In genomic region chr22:37187552-37187890, GRCh38 we compare ENCODE assay signal across 8 cellular contexts. TPM values are rescaled to one million over a fixed set of nuclear protein-coding genes. Genes with fewer than 3 reads are reported as not detected.
DNase-seq lines count a peak whose midpoint lies in the region; ATAC-seq, FAIRE-seq and TF ChIP-seq lines count a peak whose summit lies in the region.

No MANE protein-coding gene starts in this region.

- H3K27me3 ChIP-seq in endothelial cell of umbilical vein (ENCODE audit: control insufficient read depth in 2 of 2, insufficient read depth in 2 of 2, low read length in 2 of 2) (no peaks in the 10 kb centered on the region), aorta (ENCODE audit: control insufficient read depth in 1 of 2, insufficient read depth in 2 of 2, low read length in 1 of 2) (no peaks in the 10 kb centered on the region)

- H3K4me1 ChIP-seq in endothelial cell of umbilical vein (ENCODE audit: control insufficient read depth, extremely low read depth, insufficient read depth, low read length) (peaks cover 41% of the 10 kb centered on the region), mucosa of descending colon (ENCODE audit: low read depth) (peaks cover 31% of the 10 kb centered on the region), aorta (ENCODE audit: control insufficient read depth in 1 of 2, insufficient read depth in 2 of 2, low read length in 2 of 2) (no peaks in the 10 kb centered on the region)

- BruUV-seq in endothelial cell of umbilical vein (replicated peaks; lab: Mats Ljungman, UMichigan): no TSS peak

- 2 to 5% methylated on average over 5 of the region's 5 CpGs for WGBS in aorta, 2 donors

- CTCF ChIA-PET in endothelial cell of umbilical vein (lab: Charles Lee): interaction anchor here (0.8 to 5.1 kb wide), 5 partner anchors 10 to 22 kb away, joined by 3 to 48 read pairs (median 4); no protein-coding TSS in a partner anchor

- H3K27ac ChIP-seq in endothelial cell of umbilical vein (ENCODE audit: insufficient read depth, low read depth, low read length) (peak overlapping the region; percentile 80), aorta (ENCODE audit: low read depth in 1 of 2, low read length in 2 of 2) (peak overlapping the region in 1 of 2 donors; percentile 53)

- H3K79me2 ChIP-seq in endothelial cell of umbilical vein (ENCODE audit: control insufficient read depth, insufficient read depth, low read length): no peaks in the 10 kb centered on the region

- H3K9me1 ChIP-seq in endothelial cell of umbilical vein (replicated peaks; ENCODE audit: control insufficient read depth, extremely low read depth, insufficient read depth, low read length): no peaks in the 10 kb centered on the region

- no peak for DNase-seq in Right ventricle myocardium inferior (ENCODE audit: missing footprints)
- DNase-seq in cardiac septum (ENCODE audit: low spot score): no peak
- DNase-seq in endothelial cell of umbilical vein (ENCODE audit: low read depth, low spot score): peak; percentile 79
- DNase-seq in mucosa of descending colon: peak in 1 of 3 donors; percentile 65
- no peak for DNase-seq in aorta
- DNase-seq in NCI-H2029 (lab: John Stamatoyannopoulos, UW): no peak
- DNase-seq in head of caudate nucleus: no peak

- H3K9me3 ChIP-seq in endothelial cell of umbilical vein (replicated peaks; ENCODE audit: control insufficient read depth, insufficient read depth, low read length) (no peaks in the 10 kb centered on the region), mucosa of descending colon (no peaks in the 10 kb centered on the region), aorta (ENCODE audit: control insufficient read depth, low read length) (no peaks in the 10 kb centered on the region)

- ATAC-seq in Right ventricle myocardium inferior (peak; percentile 37), mucosa of descending colon (peak; percentile 68), aorta (ENCODE audit: low FRiP score) (peak; percentile 43), HG03442 (IDR thresholded peaks at IDR 0.05; ENCODE audit: unreplicated experiment) (no peak)

- peak overlapping the region; percentile 54 for H3K4me2 ChIP-seq in endothelial cell of umbilical vein (ENCODE audit: insufficient read depth, low read length)

- peak overlapping the region in 2 of 3 experiments; percentile 36 to 40 for H3K4me3 ChIP-seq in endothelial cell of umbilical vein (replicated peaks in 1 of 3; ENCODE audit: insufficient read depth in 1 of 3, low read depth in 1 of 3, low read length in 3 of 3)
- H3K4me3 ChIP-seq in mucosa of descending colon: no peak overlapping the region
- no peak overlapping the region for H3K4me3 ChIP-seq in aorta (ENCODE audit: low read length in 2 of 2)

- H3K36me3 ChIP-seq in endothelial cell of umbilical vein (ENCODE audit: control insufficient read depth in 2 of 2, extremely low read depth in 1 of 2, insufficient read depth in 2 of 2, low read length in 2 of 2) (no peaks in the 10 kb centered on the region), mucosa of descending colon (ENCODE audit: low read depth) (no peaks in the 10 kb centered on the region), aorta (ENCODE audit: control insufficient read depth in 1 of 2, insufficient read depth in 2 of 2, low read length in 1 of 2) (no peaks in the 10 kb centered on the region)

- no peak for TF ChIP-seq POLR2A in endothelial cell of umbilical vein (IDR thresholded peaks at IDR 0.05; ENCODE audit: low read depth, low read length)

- intact Hi-C loops in Right ventricle myocardium inferior (cut with DNase I) (no loop called here), cardiac septum (cut with DNase I) (no loop called here), endothelial cell of umbilical vein (cut with micrococcal nuclease) (no loop called here), mucosa of descending colon (cut with DNase I, micrococcal nuclease) (no loop called here), aorta (cut with DNase I) (no loop called here), head of caudate nucleus (cut with DNase I) (no loop called here)

- POLR2A ChIA-PET in endothelial cell of umbilical vein (lab: Charles Lee): interaction anchor here (1.1 to 1.3 kb wide), 2 partner anchors 9 to 10 kb away, joined by 3 read pairs; no protein-coding TSS in a partner anchor

- dilution Hi-C loops in endothelial cell of umbilical vein (cut with MboI; ENCODE audit: extremely low pct_ligation_motif_present, low sequenced_read_pairs): no loop called here

- H2AFZ ChIP-seq in endothelial cell of umbilical vein (ENCODE audit: low read depth, low read length): no peak overlapping the region

- H3K9ac ChIP-seq in endothelial cell of umbilical vein (replicated peaks; ENCODE audit: extremely low read depth, insufficient read depth, low read length): peak overlapping the region; percentile 66

- TF ChIP-seq CTCF in endothelial cell of umbilical vein (IDR thresholded peaks at IDR 0.05; ENCODE audit: extremely low read depth in 1 of 2, insufficient read depth in 1 of 2, low read depth in 1 of 2, low read length in 2 of 2) (no peak), mucosa of descending colon (IDR thresholded peaks at IDR 0.05) (no peak)

- no peaks in the 10 kb centered on the region for H4K20me1 ChIP-seq in endothelial cell of umbilical vein (replicated peaks; ENCODE audit: control insufficient read depth, extremely low read depth, insufficient read depth, low read length)

- peak; percentile 94 for FAIRE-seq in endothelial cell of umbilical vein (lab: Jason Lieb, UNC)

TF ChIP-seq in endothelial cell of umbilical vein, 7 proteins besides CTCF, POLR2A, EP300 and RAD21:
- TF ChIP-seq MAX (IDR thresholded peaks at IDR 0.05; ENCODE audit: insufficient read depth, insufficient read length): no peak
- peak; percentile 15 for TF ChIP-seq GATA2 (IDR thresholded peaks at IDR 0.05; ENCODE audit: insufficient read depth, insufficient read length, low read depth, low read length)
- no peak for TF ChIP-seq MYC (IDR thresholded peaks at IDR 0.05; ENCODE audit: low read depth, low read length)

RNA-seq across cellular contexts. Expression of gene C1QTNF6, which starts 0.5 kb away (rescaled TPM):
- total RNA-seq in Right ventricle myocardium inferior: 1.6 TPM
- total RNA-seq in cardiac septum: 2.8 TPM
- total RNA-seq in endothelial cell of umbilical vein: 27.6 and 31.5 TPM in 2 replicates
- 20.2 and 23.6 TPM in 2 replicates for polyA plus RNA-seq in endothelial cell of umbilical vein
- polyA plus RNA-seq in endothelial cell of umbilical vein (2011; cell fraction: cytosol; rRNA removed): 13.0 and 13.9 TPM in 2 replicates
- polyA plus RNA-seq in endothelial cell of umbilical vein (2011; cell fraction: nucleus; rRNA removed): 21.5 and 22.1 TPM in 2 replicates
- polyA plus RNA-seq in endothelial cell of umbilical vein (2012): 10.6 and 12.3 TPM in 2 replicates
- 9.3 and 12.7 TPM in 2 replicates for polyA minus RNA-seq in endothelial cell of umbilical vein
- polyA minus RNA-seq in endothelial cell of umbilical vein (2011; cell fraction: cytosol; rRNA and poly(A)+ RNA removed): 24.2 TPM
- polyA minus RNA-seq in endothelial cell of umbilical vein (2011; cell fraction: nucleus; rRNA and poly(A)+ RNA removed): 7.0 and 7.6 TPM in 2 replicates
- 10 to 100 TPM in 2 of 3 donors, 1 to 10 TPM in 1; 8.9 to 22.5 (median 13.3) TPM for total RNA-seq in mucosa of descending colon
- 1 to 10 TPM; 2.4 to 7.0 TPM for total RNA-seq in aorta
- 10 to 100 TPM in 1 of 2 donors, 1 to 10 TPM in 1; 3.1 to 11.9 TPM for polyA plus RNA-seq in aorta

RNA-seq across cellular contexts. Expression of gene SSTR3, which starts 24.8 kb away (rescaled TPM):
- total RNA-seq in Right ventricle myocardium inferior: not detected
- not detected for total RNA-seq in cardiac septum
- not detected in 2 replicates for total RNA-seq in endothelial cell of umbilical vein
- not detected in 2 replicates for polyA plus RNA-seq in endothelial cell of umbilical vein
- not detected in 2 replicates for polyA plus RNA-seq in endothelial cell of umbilical vein (2011; cell fraction: cytosol; rRNA removed)
- not detected in 2 replicates for polyA plus RNA-seq in endothelial cell of umbilical vein (2011; cell fraction: nucleus; rRNA removed)
- polyA plus RNA-seq in endothelial cell of umbilical vein (2012): not detected in 2 replicates
- polyA minus RNA-seq in endothelial cell of umbilical vein: not detected in 2 replicates
- not detected for polyA minus RNA-seq in endothelial cell of umbilical vein (2011; cell fraction: cytosol; rRNA and poly(A)+ RNA removed)
- polyA minus RNA-seq in endothelial cell of umbilical vein (2011; cell fraction: nucleus; rRNA and poly(A)+ RNA removed): not detected in 2 replicates
- total RNA-seq in mucosa of descending colon: under 1 TPM in 2 of 3 donors, not detected in 1; 0.09 to 0.10 TPM
- total RNA-seq in aorta: not detected
- polyA plus RNA-seq in aorta: not detected

RNA-seq across cellular contexts. Expression of gene IL2RB, which starts 37.8 kb away (rescaled TPM):
- total RNA-seq in Right ventricle myocardium inferior (1.3 TPM), cardiac septum (0.51 TPM), endothelial cell of umbilical vein (not detected in 2 replicates), mucosa of descending colon (1 to 10 TPM; 4.5 to 5.8 (median 5.3) TPM), aorta (1 to 10 TPM; 2.0 to 4.5 TPM)
- polyA plus RNA-seq in endothelial cell of umbilical vein (0.01 and 0.10 TPM in 2 replicates), aorta (1 to 10 TPM in 1 of 2 donors, under 1 TPM in 1; 0.23 to 1.3 TPM)
- not detected in 2 replicates for polyA plus RNA-seq in endothelial cell of umbilical vein (2011; cell fraction: cytosol; rRNA removed)
- not detected in 2 replicates for polyA plus RNA-seq in endothelial cell of umbilical vein (2011; cell fraction: nucleus; rRNA removed)
- not detected in 2 replicates for polyA plus RNA-seq in endothelial cell of umbilical vein (2012)
- polyA minus RNA-seq in endothelial cell of umbilical vein: not detected in 2 replicates
- not detected for polyA minus RNA-seq in endothelial cell of umbilical vein (2011; cell fraction: cytosol; rRNA and poly(A)+ RNA removed)
- polyA minus RNA-seq in endothelial cell of umbilical vein (2011; cell fraction: nucleus; rRNA and poly(A)+ RNA removed): not detected in 2 replicates

RNA-seq across cellular contexts. Expression of gene RAC2, which starts 56.5 kb away (rescaled TPM):
- total RNA-seq in Right ventricle myocardium inferior (6.9 TPM), cardiac septum (5.1 TPM), endothelial cell of umbilical vein (111 and 122 TPM in 2 replicates), mucosa of descending colon (10 to 100 TPM; 15.3 to 26.8 (median 16.4) TPM), aorta (10 to 100 TPM; 16.8 to 19.8 TPM)
- polyA plus RNA-seq in endothelial cell of umbilical vein (181 and 196 TPM in 2 replicates), aorta (10 to 100 TPM in 1 of 2 donors, 1 to 10 TPM in 1; 3.6 to 14.5 TPM)
- polyA plus RNA-seq in endothelial cell of umbilical vein (2011; cell fraction: cytosol; rRNA removed): 128 and 131 TPM in 2 replicates
- polyA plus RNA-seq in endothelial cell of umbilical vein (2011; cell fraction: nucleus; rRNA removed): 62.5 and 70.8 TPM in 2 replicates
- 122 and 165 TPM in 2 replicates for polyA plus RNA-seq in endothelial cell of umbilical vein (2012)
- polyA minus RNA-seq in endothelial cell of umbilical vein: 92.2 and 107 TPM in 2 replicates
- polyA minus RNA-seq in endothelial cell of umbilical vein (2011; cell fraction: cytosol; rRNA and poly(A)+ RNA removed): not detected
- 21.8 and 27.2 TPM in 2 replicates for polyA minus RNA-seq in endothelial cell of umbilical vein (2011; cell fraction: nucleus; rRNA and poly(A)+ RNA removed)

Comparison
In these comparisons a context has a peak if more than half of its experiments do, and no peak if none do; other contexts are left out.
1. H3K4me3 ChIP-seq: peak in endothelial cell of umbilical vein (2 of 3); none in mucosa of descending colon (single experiment) and aorta (0 of 2).